Comparison of ENCODE assay signal across 17 cellular contexts in genomic region chr3:65534825-65535224, GRCh38.
A peak's percentile ranks its signal among the peaks of the same experiment; 100 is the strongest.
DNase-seq lines count a peak whose midpoint lies in the region; ATAC-seq and TF ChIP-seq lines count a peak whose summit lies in the region.
"Had no signal": no experiment of that assay in that cellular context is flagged by ENCODE, and none has a peak within 500 bp of the region (broad histone marks: within the 10 kb centered on the region; RNA-seq: fewer than 3 reads in every experiment).

No MANE protein-coding gene starts in this region.

- no peak overlapping the region for H3K4me3 ChIP-seq in tibial artery
- H3K4me3 ChIP-seq: HAP-1, SJSA1 had no signal

- TF ChIP-seq CTCF in GM13976 (IDR thresholded peaks at IDR 0.05; ENCODE audit: borderline replicate concordance, control extremely low read depth, extremely low read depth, insufficient read depth, missing control alignments) (no peak), tibial artery (IDR thresholded peaks at IDR 0.05) (no peak)

- no peak overlapping the region for H3K27ac ChIP-seq in tibial artery
- H3K27ac ChIP-seq: RWPE1, SJSA1 had no signal

- H3K9me3 ChIP-seq in tibial artery = no peaks in the 10 kb centered on the region
- H3K9me3 ChIP-seq: HAP-1 had no signal

- peak; percentile 66 for ATAC-seq in Right ventricle myocardium inferior
- no peak for ATAC-seq in GM18498 (IDR thresholded peaks at IDR 0.05; ENCODE audit: unreplicated experiment)
- ATAC-seq: CD8-positive, alpha-beta T cell had no signal

- in situ Hi-C loops in GM13976 (cut with MboI; ENCODE audit: low sequenced_read_pairs, unreplicated experiment) = no loop called here

- no peaks in the 10 kb centered on the region for H3K36me3 ChIP-seq in tibial artery
- H3K36me3 ChIP-seq: HAP-1, SJSA1 had no signal

- H3K4me1 ChIP-seq in tibial artery = peaks cover 0 to 47% (median 5%) of the 10 kb centered on the region in 4 donors

- H3K27me3 ChIP-seq in tibial artery = no peaks in the 10 kb centered on the region
- H3K27me3 ChIP-seq: SJSA1 had no signal

- intact Hi-C loops in Right ventricle myocardium inferior (cut with DNase I) (no loop called here), cardiac septum (cut with DNase I) (no loop called here), tibial artery (cut with DNase I; ENCODE audit: low total_unique reads) (no loop called here)

- DNase-seq in Right ventricle myocardium inferior (ENCODE audit: missing footprints) = no peak
- no peak for DNase-seq in cardiac septum (ENCODE audit: low spot score)
- peak; percentile 21 for DNase-seq in NCI-H2171 (lab: John Stamatoyannopoulos, UW)
- peak; percentile 80 for DNase-seq in cerebellum (ENCODE audit: low spot score)
- no peak for DNase-seq in GM13976 (ENCODE audit: low spot score)
- no peak for DNase-seq in activated naive CD4-positive, alpha-beta T cell (lab: John Stamatoyannopoulos, UW)
- DNase-seq in tibial artery = no peak
- DNase-seq: Calu3; CD8-positive, alpha-beta T cell; GDM1; NCI-H1105 treated with DMSO at 0.1 percent for 48 hours; NCI-H187 treated with DMSO at 0.1 percent for 48 hours; NCI-H748 treated with DMSO at 0.1 percent for 48 hours had no signal

Comparison
In these comparisons a context has a peak if more than half of its experiments do, and no peak if none do; other contexts are left out.
1. DNase-seq: peak in NCI-H2171 (single experiment) and cerebellum (single experiment); none in Right ventricle myocardium inferior (single experiment), cardiac septum (single experiment), GM13976 (single experiment), activated naive CD4-positive, alpha-beta T cell (0 of 4) and tibial artery (0 of 2).